In the genomic region with DNA sequence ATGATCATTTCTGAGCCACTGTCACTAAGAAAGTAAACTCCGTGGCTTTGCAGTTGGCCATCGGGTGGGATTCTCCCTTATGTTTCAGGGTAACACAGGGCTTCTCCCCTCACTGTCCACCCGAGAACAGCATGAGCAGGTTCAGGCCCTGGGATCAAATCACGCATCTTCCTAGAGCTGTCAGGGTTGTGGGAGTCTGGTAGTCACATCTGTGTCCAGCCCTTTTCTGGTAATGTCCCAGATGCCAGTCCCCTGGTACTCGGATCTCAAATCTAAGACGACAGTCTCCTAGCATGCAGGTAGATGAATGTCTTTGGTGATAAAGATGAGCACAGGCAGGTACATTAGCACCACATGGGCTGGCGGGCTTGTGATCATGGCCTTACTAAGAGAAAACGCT, we compare ENCODE assay signal across 24 cellular contexts. TPM values are rescaled to one million over a fixed set of nuclear protein-coding genes. Genes with fewer than 3 reads are reported as not detected.
A peak's percentile ranks its signal among the peaks of the same experiment; 100 is the strongest.
DNase-seq lines count a peak whose midpoint lies in the region; ATAC-seq and TF ChIP-seq lines count a peak whose summit lies in the region.
"Had no signal": no experiment of that assay in that cellular context is flagged by ENCODE, and none has a peak within 500 bp of the region (broad histone marks: within the 10 kb centered on the region; RNA-seq: fewer than 3 reads in every experiment).

No MANE protein-coding gene starts in this region.

- no peak overlapping the region for H3K18ac ChIP-seq in neuronal stem cell (ENCODE audit: low read length)

- no peak for TF ChIP-seq EP300 in suprapubic skin (IDR thresholded peaks at IDR 0.05)

- peaks cover 95% of the 10 kb centered on the region for H3K79me2 ChIP-seq in GM23248 (ENCODE audit: insufficient read depth)
- no peaks in the 10 kb centered on the region for H3K79me2 ChIP-seq in MM.1S (ENCODE audit: low read length)

- H3K4me2 ChIP-seq in GM23248 (ENCODE audit: unreplicated experiment) (peak overlapping the region; percentile 9), neuronal stem cell (ENCODE audit: insufficient read depth, low read length, poor library complexity, severe bottlenecking) (no peak overlapping the region), MM.1S (ENCODE audit: low read depth, low read length) (no peak overlapping the region)
- H3K4me2 ChIP-seq: smooth muscle cell had no signal

- TF ChIP-seq POLR2A in suprapubic skin (IDR thresholded peaks at IDR 0.05), result no peak

- peak overlapping the region; percentile 13 for H3K23ac ChIP-seq in neuronal stem cell (ENCODE audit: low read depth, low read length, poor library complexity)

- DNase-seq in GM23248, result no peak
- DNase-seq in adipocyte (ENCODE audit: low read depth), result no peak
- no peak for DNase-seq in neuronal stem cell (ENCODE audit: low spot score)
- DNase-seq in suprapubic skin (ENCODE audit: low spot score in 2 of 2), result peak in 1 of 2 donors; percentile 49
- DNase-seq in MM.1S, result no peak
- DNase-seq: activated CD4-positive, alpha-beta T cell treated with anti-CD3 and anti-CD28 coated beads, Interleukin-2, amount 50 U/mL, for 48 hours; activated T-cell treated with anti-CD3 and anti-CD28 coated beads for 4 hours; amniotic stem cell; BE2C; cerebellar nuclear complex; effector memory CD8-positive, alpha-beta T cell; EL; H7; hippocampal formation; naive thymus-derived CD4-positive, alpha-beta T cell; NCI-H1436; NCI-H2171; NCI-H526; stimulated activated CD4-positive, alpha-beta T cell treated with anti-CD3 and anti-CD28 coated beads, Interleukin-4, amount 100 ng/mL, for 4 hours; T-helper 17 cell; testis had no signal

- H2BK5ac ChIP-seq in neuronal stem cell (ENCODE audit: low read length), result no peak overlapping the region

- in situ Hi-C loops in GM23248 (cut with MboI), result loop anchor here (5.0 to 10.0 kb wide), 3 partner anchors 81 to 238 kb away; no protein-coding TSS in a partner anchor

- 47 to 48% methylated on average over 7 to 8 of the region's 8 CpGs for WGBS in GM23248 (ENCODE audit: low coverage in 1 of 2, low lambda C conversion rate in 2 of 2, missing lambda C conversion rate in 2 of 2), 2 experiments
- WGBS in neuronal stem cell (ENCODE audit: extremely low coverage in 2 of 2, insufficient read length in 2 of 2, insufficient replicate concordance in 1 of 2), 2 donors, result no CpG with 5 or more reads among the region's 8 CpGs
- WGBS in suprapubic skin, result 90% methylated on average over 2 of the region's 8 CpGs

- H2BK120ac ChIP-seq in neuronal stem cell (ENCODE audit: low read depth, low read length), result no peak overlapping the region

- peaks cover 63% of the 10 kb centered on the region for H3K4me1 ChIP-seq in GM23248 (ENCODE audit: insufficient read depth)
- peaks cover 71% of the 10 kb centered on the region for H3K4me1 ChIP-seq in adipocyte (ENCODE audit: control insufficient read depth, insufficient read depth, low read length)
- peaks cover 4 to 35% of the 10 kb centered on the region in 2 donors for H3K4me1 ChIP-seq in neuronal stem cell (ENCODE audit: control insufficient read depth in 2 of 2, insufficient read depth in 1 of 2, low read depth in 1 of 2, low read length in 2 of 2)
- peaks cover 83% of the 10 kb centered on the region for H3K4me1 ChIP-seq in suprapubic skin
- peaks cover 5% of the 10 kb centered on the region for H3K4me1 ChIP-seq in MM.1S (ENCODE audit: low read length)

- H3K36me3 ChIP-seq in GM23248 (ENCODE audit: low read depth) (0 out of 2 replicates have a peak, but pooled peaks cover 5% of the 10 kb centered on the region), adipocyte (ENCODE audit: control insufficient read depth, insufficient read depth, low read length, severe bottlenecking) (peaks cover 25% of the 10 kb centered on the region), neuronal stem cell (replicated peaks in 1 of 2; ENCODE audit: control insufficient read depth in 2 of 2, insufficient read depth in 2 of 2, low read length in 2 of 2) (peaks cover 0 to 30% of the 10 kb centered on the region in 2 donors), suprapubic skin (no peaks in the 10 kb centered on the region), MM.1S (replicated peaks; ENCODE audit: insufficient read depth, low read length) (no peaks in the 10 kb centered on the region)
- H3K36me3 ChIP-seq: BE2C had no signal

- no peak overlapping the region for H3K4me3 ChIP-seq in GM23248
- H3K4me3 ChIP-seq in adipocyte (ENCODE audit: low read length), result peak overlapping the region; percentile 91
- H3K4me3 ChIP-seq in neuronal stem cell (ENCODE audit: low read length in 2 of 2), result no peak overlapping the region
- H3K4me3 ChIP-seq in suprapubic skin, result no peak overlapping the region
- H3K4me3 ChIP-seq in MM.1S (ENCODE audit: low read length), result no peak overlapping the region
- H3K4me3 ChIP-seq: smooth muscle cell, testis had no signal

- H3K27me3 ChIP-seq in GM23248 (replicated peaks; ENCODE audit: insufficient read depth) (no peaks in the 10 kb centered on the region), adipocyte (replicated peaks; ENCODE audit: control insufficient read depth, insufficient read depth, low read length) (no peaks in the 10 kb centered on the region), neuronal stem cell (ENCODE audit: control insufficient read depth in 3 of 3, insufficient read depth in 3 of 3, low read depth in 1 of 3, low read length in 3 of 3) (peaks cover 0 to 27% (median 5%) of the 10 kb centered on the region in 3 experiments), suprapubic skin (no peaks in the 10 kb centered on the region), MM.1S (replicated peaks; ENCODE audit: insufficient read depth, low read length) (peaks cover 26% of the 10 kb centered on the region)
- H3K27me3 ChIP-seq: testis had no signal

- H2BK15ac ChIP-seq in neuronal stem cell (ENCODE audit: low read length), result no peak overlapping the region

- no peak overlapping the region for H4K91ac ChIP-seq in neuronal stem cell (ENCODE audit: low read depth, low read length, poor library complexity)

- no peaks in the 10 kb centered on the region for H3K9me2 ChIP-seq in GM23248 (ENCODE audit: insufficient read depth)
- no peaks in the 10 kb centered on the region for H3K9me2 ChIP-seq in MM.1S (replicated peaks; ENCODE audit: insufficient read depth, low read length)

- H4K20me1 ChIP-seq in GM23248 (ENCODE audit: insufficient read depth), result peaks cover 15% of the 10 kb centered on the region; the same call in 1 of the 2 replicates
- no peaks in the 10 kb centered on the region for H4K20me1 ChIP-seq in MM.1S (ENCODE audit: insufficient read depth, low read length)

- H3K27ac ChIP-seq in GM23248, result peak overlapping the region; percentile 94; the same call in 1 of the 2 replicates
- H3K27ac ChIP-seq in neuronal stem cell (replicated peaks; ENCODE audit: low read length), result no peak overlapping the region
- H3K27ac ChIP-seq in suprapubic skin, result peak overlapping the region; percentile 97
- H3K27ac ChIP-seq in MM.1S (ENCODE audit: low read length), result no peak overlapping the region
- H3K27ac ChIP-seq: testis had no signal

- ATAC-seq in HG02759 (IDR thresholded peaks at IDR 0.05; ENCODE audit: unreplicated experiment), result no peak
- ATAC-seq in HG03378 (IDR thresholded peaks at IDR 0.05; ENCODE audit: unreplicated experiment), result no peak
- ATAC-seq: effector memory CD8-positive, alpha-beta T cell had no signal

- no peak overlapping the region for H3K4ac ChIP-seq in neuronal stem cell (ENCODE audit: low read length)

- H4K8ac ChIP-seq in neuronal stem cell (ENCODE audit: low read depth, low read length), result no peak overlapping the region

- H3K9me3 ChIP-seq in GM23248 (ENCODE audit: low read depth), result no peaks in the 10 kb centered on the region
- no peaks in the 10 kb centered on the region for H3K9me3 ChIP-seq in adipocyte (ENCODE audit: control insufficient read depth, low read length)
- no peaks in the 10 kb centered on the region for H3K9me3 ChIP-seq in neuronal stem cell (replicated peaks in 1 of 2; ENCODE audit: control insufficient read depth in 2 of 2, insufficient read depth in 1 of 2, low read depth in 1 of 2, low read length in 2 of 2)
- no peaks in the 10 kb centered on the region for H3K9me3 ChIP-seq in suprapubic skin
- H3K9me3 ChIP-seq in MM.1S (replicated peaks; ENCODE audit: insufficient read depth, low read length), result no peaks in the 10 kb centered on the region
- H3K9me3 ChIP-seq: BE2C, testis had no signal

- no peak overlapping the region for H2AK5ac ChIP-seq in neuronal stem cell (ENCODE audit: low read depth, low read length)

- TF ChIP-seq CTCF in suprapubic skin (IDR thresholded peaks at IDR 0.05), result no peak
- TF ChIP-seq CTCF in MM.1S (IDR thresholded peaks at IDR 0.05; ENCODE audit: low read length), result no peak

- no peaks in the 10 kb centered on the region for H3K79me1 ChIP-seq in neuronal stem cell (ENCODE audit: low read depth, low read length)

- H2AFZ ChIP-seq in GM23248 (no peak overlapping the region), neuronal stem cell (ENCODE audit: low read length) (no peak overlapping the region), MM.1S (ENCODE audit: low read length) (no peak overlapping the region)

- H3K9ac ChIP-seq in GM23248 (peak overlapping the region; percentile 30; the same call in 1 of the 2 replicates), adipocyte (ENCODE audit: low read length) (peak overlapping the region; percentile 92), neuronal stem cell (ENCODE audit: low read depth, low read length, poor library complexity) (no peak overlapping the region), MM.1S (ENCODE audit: low read length) (no peak overlapping the region)

- no peak overlapping the region for H2BK12ac ChIP-seq in neuronal stem cell (ENCODE audit: low read length)

- no peak overlapping the region for H3K14ac ChIP-seq in neuronal stem cell (ENCODE audit: low read length)

- H3F3A ChIP-seq in GM23248 (ENCODE audit: insufficient read depth) (peaks cover 42% of the 10 kb centered on the region), MM.1S (ENCODE audit: insufficient read depth, low read length) (no peaks in the 10 kb centered on the region)

RNA-seq across cellular contexts. Expression of a gene that starts 4.8 kb away (rescaled TPM):
- total RNA-seq in GM23248 (2014; rRNA removed; shearing (Covaris generic)), result 167 and 192 TPM in 2 replicates
- 122 and 135 TPM in 2 replicates for polyA plus RNA-seq in GM23248 (2016; fragmentation: Nextera tagmentation; extraction: Ambion mirVana)
- 4.4 TPM for polyA plus RNA-seq in neuronal stem cell (2013, experiment 1 of 2)
- polyA plus RNA-seq in neuronal stem cell (2013, experiment 2 of 2), result 4.7 TPM
- 100 to 1,000 TPM in 1 of 4 donors, 10 to 100 TPM in 3; 63.1 to 108 (median 68.5) TPM for total RNA-seq in suprapubic skin
- polyA plus RNA-seq: naive thymus-derived CD4-positive, alpha-beta T cell had no signal

Comparison
In these comparisons a context has a peak if more than half of its experiments do, and no peak if none do; other contexts are left out.
1. H3K27ac ChIP-seq: peak in GM23248 (single experiment) and suprapubic skin (single experiment); none in neuronal stem cell (single experiment) and MM.1S (single experiment).
2. H3K9ac ChIP-seq: peak in GM23248 (single experiment) and adipocyte (single experiment); none in neuronal stem cell (single experiment) and MM.1S (single experiment).